Comparison of ENCODE assay signal across 1 cellular context in the genomic region with DNA sequence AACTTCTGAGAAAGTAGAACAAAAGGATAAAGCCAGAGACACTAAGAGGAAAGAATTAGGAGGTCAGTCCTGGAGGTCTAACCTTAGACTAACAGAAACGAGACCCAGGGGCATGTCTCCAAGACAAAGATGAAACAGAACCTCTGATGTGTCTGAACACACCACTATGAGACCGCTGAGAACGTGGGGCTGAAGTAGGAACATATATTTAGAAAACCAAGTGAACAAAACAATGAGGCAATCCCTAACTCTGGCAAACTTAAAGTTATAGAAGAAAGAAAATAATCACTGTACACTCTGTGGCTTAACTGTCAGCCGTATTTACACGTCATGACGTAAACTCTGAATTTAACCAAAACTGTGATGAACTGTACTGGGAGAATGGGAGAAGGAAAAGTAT.
A peak's percentile ranks its signal among the peaks of the same experiment; 100 is the strongest.
TF ChIP-seq lines count a peak whose summit lies in the region.

No MANE protein-coding gene starts in this region.

TF ChIP-seq in H1, 55 proteins besides CTCF, POLR2A, EP300 and RAD21:
- TF ChIP-seq HDAC6 (IDR thresholded peaks at IDR 0.05; ENCODE audit: low read depth, low read length) (no peak), SAP30 (IDR thresholded peaks at IDR 0.05; ENCODE audit: insufficient read depth, insufficient replicate concordance, low read length) (peak; percentile 13), SP4 (IDR thresholded peaks at IDR 0.05; ENCODE audit: low read length) (no peak)
- TF ChIP-seq, protein P1, sequence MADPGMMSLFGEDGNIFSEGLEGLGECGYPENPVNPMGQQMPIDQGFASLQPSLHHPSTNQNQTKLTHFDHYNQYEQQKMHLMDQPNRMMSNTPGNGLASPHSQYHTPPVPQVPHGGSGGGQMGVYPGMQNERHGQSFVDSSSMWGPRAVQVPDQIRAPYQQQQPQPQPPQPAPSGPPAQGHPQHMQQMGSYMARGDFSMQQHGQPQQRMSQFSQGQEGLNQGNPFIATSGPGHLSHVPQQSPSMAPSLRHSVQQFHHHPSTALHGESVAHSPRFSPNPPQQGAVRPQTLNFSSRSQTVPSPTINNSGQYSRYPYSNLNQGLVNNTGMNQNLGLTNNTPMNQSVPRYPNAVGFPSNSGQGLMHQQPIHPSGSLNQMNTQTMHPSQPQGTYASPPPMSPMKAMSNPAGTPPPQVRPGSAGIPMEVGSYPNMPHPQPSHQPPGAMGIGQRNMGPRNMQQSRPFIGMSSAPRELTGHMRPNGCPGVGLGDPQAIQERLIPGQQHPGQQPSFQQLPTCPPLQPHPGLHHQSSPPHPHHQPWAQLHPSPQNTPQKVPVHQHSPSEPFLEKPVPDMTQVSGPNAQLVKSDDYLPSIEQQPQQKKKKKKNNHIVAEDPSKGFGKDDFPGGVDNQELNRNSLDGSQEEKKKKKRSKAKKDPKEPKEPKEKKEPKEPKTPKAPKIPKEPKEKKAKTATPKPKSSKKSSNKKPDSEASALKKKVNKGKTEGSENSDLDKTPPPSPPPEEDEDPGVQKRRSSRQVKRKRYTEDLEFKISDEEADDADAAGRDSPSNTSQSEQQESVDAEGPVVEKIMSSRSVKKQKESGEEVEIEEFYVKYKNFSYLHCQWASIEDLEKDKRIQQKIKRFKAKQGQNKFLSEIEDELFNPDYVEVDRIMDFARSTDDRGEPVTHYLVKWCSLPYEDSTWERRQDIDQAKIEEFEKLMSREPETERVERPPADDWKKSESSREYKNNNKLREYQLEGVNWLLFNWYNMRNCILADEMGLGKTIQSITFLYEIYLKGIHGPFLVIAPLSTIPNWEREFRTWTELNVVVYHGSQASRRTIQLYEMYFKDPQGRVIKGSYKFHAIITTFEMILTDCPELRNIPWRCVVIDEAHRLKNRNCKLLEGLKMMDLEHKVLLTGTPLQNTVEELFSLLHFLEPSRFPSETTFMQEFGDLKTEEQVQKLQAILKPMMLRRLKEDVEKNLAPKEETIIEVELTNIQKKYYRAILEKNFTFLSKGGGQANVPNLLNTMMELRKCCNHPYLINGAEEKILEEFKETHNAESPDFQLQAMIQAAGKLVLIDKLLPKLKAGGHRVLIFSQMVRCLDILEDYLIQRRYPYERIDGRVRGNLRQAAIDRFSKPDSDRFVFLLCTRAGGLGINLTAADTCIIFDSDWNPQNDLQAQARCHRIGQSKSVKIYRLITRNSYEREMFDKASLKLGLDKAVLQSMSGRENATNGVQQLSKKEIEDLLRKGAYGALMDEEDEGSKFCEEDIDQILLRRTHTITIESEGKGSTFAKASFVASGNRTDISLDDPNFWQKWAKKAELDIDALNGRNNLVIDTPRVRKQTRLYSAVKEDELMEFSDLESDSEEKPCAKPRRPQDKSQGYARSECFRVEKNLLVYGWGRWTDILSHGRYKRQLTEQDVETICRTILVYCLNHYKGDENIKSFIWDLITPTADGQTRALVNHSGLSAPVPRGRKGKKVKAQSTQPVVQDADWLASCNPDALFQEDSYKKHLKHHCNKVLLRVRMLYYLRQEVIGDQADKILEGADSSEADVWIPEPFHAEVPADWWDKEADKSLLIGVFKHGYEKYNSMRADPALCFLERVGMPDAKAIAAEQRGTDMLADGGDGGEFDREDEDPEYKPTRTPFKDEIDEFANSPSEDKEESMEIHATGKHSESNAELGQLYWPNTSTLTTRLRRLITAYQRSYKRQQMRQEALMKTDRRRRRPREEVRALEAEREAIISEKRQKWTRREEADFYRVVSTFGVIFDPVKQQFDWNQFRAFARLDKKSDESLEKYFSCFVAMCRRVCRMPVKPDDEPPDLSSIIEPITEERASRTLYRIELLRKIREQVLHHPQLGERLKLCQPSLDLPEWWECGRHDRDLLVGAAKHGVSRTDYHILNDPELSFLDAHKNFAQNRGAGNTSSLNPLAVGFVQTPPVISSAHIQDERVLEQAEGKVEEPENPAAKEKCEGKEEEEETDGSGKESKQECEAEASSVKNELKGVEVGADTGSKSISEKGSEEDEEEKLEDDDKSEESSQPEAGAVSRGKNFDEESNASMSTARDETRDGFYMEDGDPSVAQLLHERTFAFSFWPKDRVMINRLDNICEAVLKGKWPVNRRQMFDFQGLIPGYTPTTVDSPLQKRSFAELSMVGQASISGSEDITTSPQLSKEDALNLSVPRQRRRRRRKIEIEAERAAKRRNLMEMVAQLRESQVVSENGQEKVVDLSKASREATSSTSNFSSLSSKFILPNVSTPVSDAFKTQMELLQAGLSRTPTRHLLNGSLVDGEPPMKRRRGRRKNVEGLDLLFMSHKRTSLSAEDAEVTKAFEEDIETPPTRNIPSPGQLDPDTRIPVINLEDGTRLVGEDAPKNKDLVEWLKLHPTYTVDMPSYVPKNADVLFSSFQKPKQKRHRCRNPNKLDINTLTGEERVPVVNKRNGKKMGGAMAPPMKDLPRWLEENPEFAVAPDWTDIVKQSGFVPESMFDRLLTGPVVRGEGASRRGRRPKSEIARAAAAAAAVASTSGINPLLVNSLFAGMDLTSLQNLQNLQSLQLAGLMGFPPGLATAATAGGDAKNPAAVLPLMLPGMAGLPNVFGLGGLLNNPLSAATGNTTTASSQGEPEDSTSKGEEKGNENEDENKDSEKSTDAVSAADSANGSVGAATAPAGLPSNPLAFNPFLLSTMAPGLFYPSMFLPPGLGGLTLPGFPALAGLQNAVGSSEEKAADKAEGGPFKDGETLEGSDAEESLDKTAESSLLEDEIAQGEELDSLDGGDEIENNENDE (IDR thresholded peaks at IDR 0.05; ENCODE audit: insufficient replicate concordance, low read length): peak; percentile 15
TF ChIP-seq in H1: peak in this region for 2.
